Comparison of ENCODE assay signal across 8 cellular contexts in the genomic region with DNA sequence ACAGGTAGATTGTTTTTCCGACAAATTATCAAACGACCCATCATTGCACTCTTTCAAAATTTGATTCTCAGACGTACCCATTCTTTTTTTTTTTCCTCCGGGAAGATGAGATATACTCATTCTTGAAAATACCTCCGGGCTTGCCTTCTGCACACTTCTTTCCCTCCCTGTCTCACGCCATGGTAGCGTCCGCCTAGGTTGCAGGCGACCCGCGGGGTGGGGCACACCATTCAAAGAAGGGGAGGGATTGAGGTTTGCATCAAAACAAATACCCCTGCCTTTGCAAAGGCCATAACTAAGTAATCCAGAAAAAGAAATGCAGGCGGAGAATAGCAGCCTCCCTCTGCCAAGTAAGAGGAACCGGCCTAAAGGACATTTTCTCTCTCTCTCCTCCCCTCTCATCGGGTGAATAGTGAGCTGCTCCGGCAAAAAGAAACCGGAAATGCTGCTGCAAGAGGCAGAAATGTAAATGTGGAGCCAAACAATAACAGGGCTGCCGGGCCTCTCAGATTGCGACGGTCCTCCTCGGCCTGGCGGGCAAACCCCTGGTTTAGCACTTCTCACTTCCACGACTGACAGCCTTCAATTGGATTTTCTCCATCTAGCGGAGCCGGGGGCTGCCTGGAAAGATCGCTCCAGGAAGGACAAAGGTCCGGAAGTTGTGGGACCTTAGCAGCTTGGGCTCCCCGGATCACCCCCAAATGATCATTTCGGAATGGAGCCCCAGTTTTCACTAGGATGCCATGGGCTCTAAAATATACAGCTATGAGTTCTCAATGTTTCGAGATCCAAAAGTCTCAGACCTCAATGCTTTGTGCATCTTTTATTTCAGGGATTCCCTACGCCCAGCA. TPM values are rescaled to one million over a fixed set of nuclear protein-coding genes. Genes with fewer than 3 reads are reported as not detected.
DNase-seq lines count a peak whose midpoint lies in the region; ATAC-seq and TF ChIP-seq lines count a peak whose summit lies in the region.

No MANE protein-coding gene starts in this region.

- peaks cover 35% of the 10 kb centered on the region for H3K4me1 ChIP-seq in CD4-positive, CD25-positive, alpha-beta regulatory T cell (ENCODE audit: control insufficient read depth, insufficient read depth, low read length, poor library complexity, severe bottlenecking)
- no peaks in the 10 kb centered on the region for H3K4me1 ChIP-seq in endodermal cell (ENCODE audit: control insufficient read depth, insufficient read depth, low read length)

- H3K36me3 ChIP-seq in CD4-positive, CD25-positive, alpha-beta regulatory T cell (ENCODE audit: control insufficient read depth, insufficient read depth, low read length) = no peaks in the 10 kb centered on the region
- peaks cover 10% of the 10 kb centered on the region for H3K36me3 ChIP-seq in endodermal cell (ENCODE audit: control insufficient read depth, insufficient read depth, low read length)

- peak overlapping the region; percentile 97 for H3K9ac ChIP-seq in endodermal cell (ENCODE audit: extremely low read depth, low read length, poor library complexity, severe bottlenecking)

- no peaks in the 10 kb centered on the region for H3K27me3 ChIP-seq in CD4-positive, CD25-positive, alpha-beta regulatory T cell (ENCODE audit: control insufficient read depth, insufficient read depth, low read length)
- H3K27me3 ChIP-seq in endodermal cell (ENCODE audit: control insufficient read depth, insufficient read depth, low read length, poor library complexity, severe bottlenecking) = no peaks in the 10 kb centered on the region

- peaks cover 7% of the 10 kb centered on the region for H3K36me3 Mint-ChIP-seq in CD4-positive, CD25-positive, alpha-beta regulatory T cell
- H3K36me3 Mint-ChIP-seq in activated CD8-positive, alpha-beta memory T cell treated with anti-CD3 and anti-CD28 coated beads, Interleukin-2, amount 10 ng/mL, durations not matched to agents 7 days and 5 days = peaks cover 30% of the 10 kb centered on the region
- H3K36me3 Mint-ChIP-seq in endodermal cell (ENCODE audit: low read depth) = peaks cover 23% of the 10 kb centered on the region

- 0% methylated on average over 12 to 30 of the region's 30 CpGs for WGBS in endodermal cell (ENCODE audit: insufficient coverage in 1 of 2, insufficient read length in 1 of 2), 2 experiments

- CTCF ChIA-PET in activated CD8-positive, alpha-beta memory T cell treated with anti-CD3 and anti-CD28 coated beads, Interleukin-2, amount 10 ng/mL, durations not matched to agents 7 days and 5 days (lab: Charles Lee) = interaction anchor here (0.7 to 6.3 kb wide), 30 partner anchors 12 to 304 kb away, joined by 3 to 81 read pairs (median 6); a partner anchor contains a TSS

- no peaks in the 10 kb centered on the region for H3K9me3 ChIP-seq in CD4-positive, CD25-positive, alpha-beta regulatory T cell (ENCODE audit: control insufficient read depth in 2 of 2, low read length in 2 of 2)
- H3K9me3 ChIP-seq in endodermal cell (ENCODE audit: control insufficient read depth, low read length) = no peaks in the 10 kb centered on the region

- DNase-seq in CD4-positive, CD25-positive, alpha-beta regulatory T cell = peak; percentile 72 to 94 (median 94)
- peak; percentile 57 for DNase-seq in HPDE6-E6E7 (ENCODE audit: extremely low spot score)
- peak; percentile 87 to 96 for DNase-seq in NOMO-1 (lab: John Stamatoyannopoulos, UW; ENCODE audit: unreplicated experiment in 2 of 2)
- DNase-seq in activated CD8-positive, alpha-beta memory T cell treated with anti-CD3 and anti-CD28 coated beads, Interleukin-2, amount 10 ng/mL, durations not matched to agents 7 days and 5 days = peak; percentile 89
- peak; percentile 93 for DNase-seq in endodermal cell
- DNase-seq in midbrain (lab: John Stamatoyannopoulos, UW) = peak; percentile 94
- peak; percentile 54 to 63 for DNase-seq in stimulated activated CD8-positive, alpha-beta memory T cell treated with anti-CD3 and anti-CD28 coated beads, Interleukin-15, amount 100 ng/mL, for 48 hours (ENCODE audit: low read depth in 2 of 2)

- H3K27ac ChIP-seq in CD4-positive, CD25-positive, alpha-beta regulatory T cell (ENCODE audit: insufficient read depth, low read length, poor library complexity, severe bottlenecking) = peak overlapping the region; percentile 96
- peak overlapping the region; percentile 100 for H3K27ac ChIP-seq in endodermal cell (ENCODE audit: low read depth, low read length)

- no peak for TF ChIP-seq CTCF in endodermal cell (conservative IDR thresholded peaks at IDR 0.05)

- peaks cover 7% of the 10 kb centered on the region for H3K27me3 Mint-ChIP-seq in CD4-positive, CD25-positive, alpha-beta regulatory T cell
- H3K27me3 Mint-ChIP-seq in activated CD8-positive, alpha-beta memory T cell treated with anti-CD3 and anti-CD28 coated beads, Interleukin-2, amount 10 ng/mL, durations not matched to agents 7 days and 5 days = no peaks in the 10 kb centered on the region
- no peaks in the 10 kb centered on the region for H3K27me3 Mint-ChIP-seq in endodermal cell (ENCODE audit: insufficient read depth)

- no peaks in the 10 kb centered on the region for H3K9me3 Mint-ChIP-seq in CD4-positive, CD25-positive, alpha-beta regulatory T cell
- no peaks in the 10 kb centered on the region for H3K9me3 Mint-ChIP-seq in activated CD8-positive, alpha-beta memory T cell treated with anti-CD3 and anti-CD28 coated beads, Interleukin-2, amount 10 ng/mL, durations not matched to agents 7 days and 5 days (ENCODE audit: low read depth)
- no peaks in the 10 kb centered on the region for H3K9me3 Mint-ChIP-seq in endodermal cell

- peaks cover 9 to 62% (median 33%) of the 10 kb centered on the region in 4 donors for H3K4me1 Mint-ChIP-seq in CD4-positive, CD25-positive, alpha-beta regulatory T cell
- H3K4me1 Mint-ChIP-seq in activated CD8-positive, alpha-beta memory T cell treated with anti-CD3 and anti-CD28 coated beads, Interleukin-2, amount 10 ng/mL, durations not matched to agents 7 days and 5 days = peaks cover 34% of the 10 kb centered on the region
- H3K4me1 Mint-ChIP-seq in endodermal cell = peaks cover 19% of the 10 kb centered on the region

- peak overlapping the region; percentile 96 to 99 (median 97) for H3K4me3 Mint-ChIP-seq in CD4-positive, CD25-positive, alpha-beta regulatory T cell
- H3K4me3 Mint-ChIP-seq in activated CD8-positive, alpha-beta memory T cell treated with anti-CD3 and anti-CD28 coated beads, Interleukin-2, amount 10 ng/mL, durations not matched to agents 7 days and 5 days = peak overlapping the region; percentile 96
- peak overlapping the region; percentile 85 for H3K4me3 Mint-ChIP-seq in endodermal cell

- peak overlapping the region; percentile 99 to 100 (median 99) for H3K27ac Mint-ChIP-seq in CD4-positive, CD25-positive, alpha-beta regulatory T cell
- peak overlapping the region; percentile 97 for H3K27ac Mint-ChIP-seq in activated CD8-positive, alpha-beta memory T cell treated with anti-CD3 and anti-CD28 coated beads, Interleukin-2, amount 10 ng/mL, durations not matched to agents 7 days and 5 days
- H3K27ac Mint-ChIP-seq in endodermal cell = peak overlapping the region; percentile 100

- peak; percentile 44 to 45 for ATAC-seq in CD4-positive, CD25-positive, alpha-beta regulatory T cell (ENCODE audit: low read depth in 2 of 2)
- ATAC-seq in GM19455 (IDR thresholded peaks at IDR 0.05; ENCODE audit: unreplicated experiment) = peak; percentile 43
- peak; percentile 50 for ATAC-seq in activated CD8-positive, alpha-beta memory T cell treated with anti-CD3 and anti-CD28 coated beads, Interleukin-2, amount 10 ng/mL, durations not matched to agents 7 days and 5 days

- H3K4me3 ChIP-seq in CD4-positive, CD25-positive, alpha-beta regulatory T cell (ENCODE audit: low read depth, low read length) = peak overlapping the region; percentile 98
- peak overlapping the region; percentile 98 for H3K4me3 ChIP-seq in endodermal cell (ENCODE audit: low read length)

RNA-seq across cellular contexts. Expression of a gene that starts 0.8 kb away (rescaled TPM):
- total RNA-seq in CD4-positive, CD25-positive, alpha-beta regulatory T cell = 61.3 TPM
- 10 to 100 TPM; 29.4 to 35.1 (median 32.1) TPM for polyA plus RNA-seq in CD4-positive, CD25-positive, alpha-beta regulatory T cell
- 100 to 1,000 TPM; 137 to 171 TPM for total RNA-seq in activated CD8-positive, alpha-beta memory T cell treated with anti-CD3 and anti-CD28 coated beads, Interleukin-2, amount 10 ng/mL, durations not matched to agents 7 days and 5 days
- total RNA-seq in endodermal cell = 100 to 1,000 TPM; 113 to 130 TPM
- 96.7 TPM for polyA plus RNA-seq in endodermal cell (2013, experiment 1 of 2)
- polyA plus RNA-seq in endodermal cell (2013, experiment 2 of 2) = 83.4 TPM

RNA-seq across cellular contexts. Expression of a gene that starts 1.8 kb away (rescaled TPM):
- 7.9 TPM for total RNA-seq in CD4-positive, CD25-positive, alpha-beta regulatory T cell
- polyA plus RNA-seq in CD4-positive, CD25-positive, alpha-beta regulatory T cell = 10 to 100 TPM; 11.1 to 16.4 (median 12.0) TPM
- total RNA-seq in activated CD8-positive, alpha-beta memory T cell treated with anti-CD3 and anti-CD28 coated beads, Interleukin-2, amount 10 ng/mL, durations not matched to agents 7 days and 5 days = 10 to 100 TPM; 28.0 to 29.0 TPM
- 10 to 100 TPM; 21.7 to 30.8 TPM for total RNA-seq in endodermal cell
- 27.8 TPM for polyA plus RNA-seq in endodermal cell (2013, experiment 1 of 2)
- 24.6 TPM for polyA plus RNA-seq in endodermal cell (2013, experiment 2 of 2)

RNA-seq across cellular contexts. Expression of a gene that starts 18.6 kb away (rescaled TPM):
- total RNA-seq in CD4-positive, CD25-positive, alpha-beta regulatory T cell = not detected
- polyA plus RNA-seq in CD4-positive, CD25-positive, alpha-beta regulatory T cell = not detected
- not detected for total RNA-seq in activated CD8-positive, alpha-beta memory T cell treated with anti-CD3 and anti-CD28 coated beads, Interleukin-2, amount 10 ng/mL, durations not matched to agents 7 days and 5 days
- total RNA-seq in endodermal cell = 10 to 100 TPM; 12.8 to 15.0 TPM
- polyA plus RNA-seq in endodermal cell (2013, experiment 1 of 2) = 72.5 TPM
- polyA plus RNA-seq in endodermal cell (2013, experiment 2 of 2) = 62.3 TPM

RNA-seq across cellular contexts. Expression of a gene that starts 31.1 kb away (rescaled TPM):
- total RNA-seq in CD4-positive, CD25-positive, alpha-beta regulatory T cell = not detected
- polyA plus RNA-seq in CD4-positive, CD25-positive, alpha-beta regulatory T cell = not detected
- total RNA-seq in activated CD8-positive, alpha-beta memory T cell treated with anti-CD3 and anti-CD28 coated beads, Interleukin-2, amount 10 ng/mL, durations not matched to agents 7 days and 5 days = not detected
- total RNA-seq in endodermal cell = under 1 TPM; 0.42 to 0.69 TPM
- 0.46 TPM for polyA plus RNA-seq in endodermal cell (2013, experiment 1 of 2)
- 0.75 TPM for polyA plus RNA-seq in endodermal cell (2013, experiment 2 of 2)

RNA-seq across cellular contexts. Expression of a gene that starts 35.7 kb away (rescaled TPM):
- not detected for total RNA-seq in CD4-positive, CD25-positive, alpha-beta regulatory T cell
- not detected for polyA plus RNA-seq in CD4-positive, CD25-positive, alpha-beta regulatory T cell
- total RNA-seq in activated CD8-positive, alpha-beta memory T cell treated with anti-CD3 and anti-CD28 coated beads, Interleukin-2, amount 10 ng/mL, durations not matched to agents 7 days and 5 days = under 1 TPM in 1 of 2 experiments, not detected in 1; 0.47 TPM
- total RNA-seq in endodermal cell = 1 to 10 TPM; 6.4 to 7.5 TPM
- polyA plus RNA-seq in endodermal cell (2013, experiment 1 of 2) = 38.5 TPM
- 30.5 TPM for polyA plus RNA-seq in endodermal cell (2013, experiment 2 of 2)

Comparison
In these comparisons a context has a peak if more than half of its experiments do, and no peak if none do; other contexts are left out.
1. Peak in every context shown above with its lines: DNase-seq, ATAC-seq, H3K4me3 ChIP-seq and H3K27ac ChIP-seq.
2. RNA of a gene that starts 18.6 kb away (total RNA-seq): 12.8 to 15.0 TPM in endodermal cell; not detected in activated CD8-positive, alpha-beta memory T cell treated with anti-CD3 and anti-CD28 coated beads, Interleukin-2, amount 10 ng/mL, durations not matched to agents 7 days and 5 days and not detected in CD4-positive, CD25-positive, alpha-beta regulatory T cell (single experiment); every median in the first group is over 10 times any median in the second.